In the genomic region with DNA sequence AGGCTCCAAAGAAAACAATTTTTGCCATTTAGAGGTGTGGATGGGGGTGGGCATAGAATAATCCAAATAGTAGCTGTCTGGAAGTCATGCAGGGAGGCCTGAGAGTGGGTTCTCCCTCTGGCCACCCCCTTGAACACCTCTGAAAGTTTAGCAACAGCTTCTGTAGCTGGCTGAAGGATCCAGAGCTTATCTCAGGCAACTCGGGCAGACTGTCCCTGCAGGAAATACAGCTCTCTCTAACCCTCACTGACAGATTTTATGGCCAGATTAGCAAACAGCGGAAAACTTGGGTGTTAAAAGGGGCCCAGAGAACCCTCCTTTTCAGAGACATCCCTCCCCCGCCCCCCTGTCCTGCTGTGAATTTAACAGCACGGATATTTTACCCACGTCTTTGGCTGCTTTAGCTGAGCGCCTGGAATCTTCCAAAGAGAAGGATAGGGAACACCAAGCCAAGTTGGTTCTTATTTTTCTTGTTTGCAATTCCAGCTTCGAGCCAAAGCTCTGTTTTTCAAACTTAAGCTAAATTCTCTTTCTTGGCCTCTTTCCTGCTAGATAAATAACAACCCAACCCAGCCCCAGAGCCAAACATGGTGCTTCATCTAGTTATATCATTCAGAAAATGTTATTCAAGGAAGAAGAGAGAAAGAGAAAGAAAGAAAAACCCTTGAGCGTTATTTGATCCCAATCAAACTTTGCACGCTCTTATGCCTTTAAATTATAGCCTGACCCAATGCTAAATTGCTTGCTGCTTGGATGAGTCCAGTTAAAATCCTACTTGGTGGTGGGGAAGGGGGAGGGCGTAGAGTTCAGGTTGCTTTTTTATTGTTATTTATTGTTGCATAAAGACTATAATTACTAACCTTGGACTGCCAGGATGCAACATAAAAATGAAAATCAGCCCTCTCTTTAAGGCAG, we compare ENCODE assay signal across 9 cellular contexts. TPM values are rescaled to one million over a fixed set of nuclear protein-coding genes. Genes with fewer than 3 reads are reported as not detected.
DNase-seq lines count a peak whose midpoint lies in the region; ATAC-seq and TF ChIP-seq lines count a peak whose summit lies in the region.
"Had no signal": no experiment of that assay in that cellular context is flagged by ENCODE, and none has a peak within 500 bp of the region (broad histone marks: within the 10 kb centered on the region; RNA-seq: fewer than 3 reads in every experiment).

No MANE protein-coding gene starts in this region.

- intact Hi-C loops in mammary epithelial cell (cut with micrococcal nuclease) = no loop called here
- intact Hi-C loops in naive thymus-derived CD4-positive, alpha-beta T cell (cut with micrococcal nuclease) = loop anchor here in 1 of 2 donors (10.0 kb wide), 1 partner anchor 348 kb away; the partner anchor contains the start of gene ATP5MC1

- peaks cover 4% of the 10 kb centered on the region for H3K27me3 ChIP-seq in CD8-positive, alpha-beta memory T cell (ENCODE audit: insufficient read depth, low read length, poor library complexity, severe bottlenecking)
- H3K27me3 ChIP-seq in mammary epithelial cell (ENCODE audit: insufficient read depth, low read length) = no peaks in the 10 kb centered on the region
- H3K27me3 ChIP-seq in naive thymus-derived CD4-positive, alpha-beta T cell (ENCODE audit: control insufficient read depth in 2 of 2, insufficient read depth in 2 of 2, low read length in 2 of 2) = no peaks in the 10 kb centered on the region

- in situ Hi-C loops in mammary epithelial cell (cut with MboI; ENCODE audit: low sequenced_read_pairs in 2 of 2) = no loop called here

- H3K9me3 ChIP-seq in CD8-positive, alpha-beta memory T cell (ENCODE audit: low read length) = no peaks in the 10 kb centered on the region
- no peaks in the 10 kb centered on the region for H3K9me3 ChIP-seq in mammary epithelial cell (replicated peaks; ENCODE audit: insufficient read depth, low read length)
- H3K9me3 ChIP-seq in naive thymus-derived CD4-positive, alpha-beta T cell (ENCODE audit: control insufficient read depth in 2 of 3, low read length in 3 of 3) = no peaks in the 10 kb centered on the region

- peaks cover 32% of the 10 kb centered on the region for H3K4me1 ChIP-seq in CD8-positive, alpha-beta memory T cell (ENCODE audit: insufficient read depth, low read length)
- H3K4me1 ChIP-seq in mammary epithelial cell (ENCODE audit: insufficient read depth, low read length) = peaks cover 7% of the 10 kb centered on the region
- H3K4me1 ChIP-seq in naive thymus-derived CD4-positive, alpha-beta T cell (ENCODE audit: control insufficient read depth in 2 of 2, insufficient read depth in 2 of 2, low read length in 2 of 2) = peaks cover 0 to 29% of the 10 kb centered on the region in 2 donors

- CTCF ChIA-PET in CD8-positive, alpha-beta memory T cell (lab: Charles Lee) = interaction anchor here (0.6 to 1.6 kb wide), 3 partner anchors 13 to 51 kb away, joined by 3 to 5 read pairs (median 4); partner anchors contain the start of gene HOXB5
- CTCF ChIA-PET in mammary epithelial cell (lab: Charles Lee; ENCODE audit: low non-redundant PET) = no interaction called here
- CTCF ChIA-PET in naive thymus-derived CD4-positive, alpha-beta T cell (lab: Charles Lee) = interaction anchor here (0.6 to 1.8 kb wide), 4 partner anchors 9 to 85 kb away, joined by 3 to 7 read pairs (median 4); no protein-coding TSS in a partner anchor

- no peak overlapping the region for H3K9ac ChIP-seq in mammary epithelial cell (ENCODE audit: insufficient read depth, low read length)

- H3K36me3 Mint-ChIP-seq in CD8-positive, alpha-beta memory T cell = peaks cover 0 to 21% (median 1%) of the 10 kb centered on the region in 3 donors
- peaks cover 0 to 19% (median 8%) of the 10 kb centered on the region in 5 donors for H3K36me3 Mint-ChIP-seq in naive thymus-derived CD4-positive, alpha-beta T cell

- DNase-seq in CD8-positive, alpha-beta memory T cell = peak in 1 of 5 donors; percentile 30
- DNase-seq in NCI-H2081 (lab: John Stamatoyannopoulos, UW) = peak; percentile 82 to 95
- DNase-seq in mammary epithelial cell = peak; percentile 37
- peak in 1 of 9 donors; percentile 11 for DNase-seq in naive thymus-derived CD4-positive, alpha-beta T cell
- no peak for DNase-seq in NCI-H1436 (lab: John Stamatoyannopoulos, UW)
- DNase-seq in SHP77 treated with DMSO at 0.1 percent for 48 hours (lab: John Stamatoyannopoulos, UW) = no peak
- no peak for DNase-seq in hypothalamus (lab: John Stamatoyannopoulos, UW)

- no TSS peak for BruUV-seq in mammary epithelial cell (replicated peaks; lab: Mats Ljungman, UMichigan)

- H2AFZ ChIP-seq in mammary epithelial cell (ENCODE audit: low read depth, low read length) = no peak overlapping the region

- peak overlapping the region; percentile 21 for H3K4me3 ChIP-seq in CD8-positive, alpha-beta memory T cell (ENCODE audit: low read length)
- no peak overlapping the region for H3K4me3 ChIP-seq in mammary epithelial cell (replicated peaks in 1 of 3; ENCODE audit: insufficient read depth in 1 of 3, low read depth in 2 of 3, low read length in 3 of 3)
- H3K4me3 ChIP-seq in naive thymus-derived CD4-positive, alpha-beta T cell (ENCODE audit: low read length) = peak overlapping the region; percentile 31

- TF ChIP-seq CTCF in mammary epithelial cell (conservative IDR thresholded peaks at IDR 0.05 in 1 of 2, IDR thresholded peaks at IDR 0.05 in 1 of 2; ENCODE audit: extremely low read depth in 1 of 2, insufficient read depth in 1 of 2, low read depth in 1 of 2, low read length in 2 of 2) = no peak

- H3K36me3 ChIP-seq in CD8-positive, alpha-beta memory T cell (ENCODE audit: insufficient read depth, low read length) = no peaks in the 10 kb centered on the region
- no peaks in the 10 kb centered on the region for H3K36me3 ChIP-seq in mammary epithelial cell (ENCODE audit: insufficient read depth, low read length)
- peaks cover 0 to 5% (median 0%) of the 10 kb centered on the region in 3 experiments for H3K36me3 ChIP-seq in naive thymus-derived CD4-positive, alpha-beta T cell (ENCODE audit: control insufficient read depth in 2 of 3, insufficient read depth in 3 of 3, low read length in 3 of 3)

- H3K27me3 Mint-ChIP-seq in CD8-positive, alpha-beta memory T cell = peaks cover 7% of the 10 kb centered on the region in 2 donors
- peaks cover 0 to 18% (median 10%) of the 10 kb centered on the region in 5 donors for H3K27me3 Mint-ChIP-seq in naive thymus-derived CD4-positive, alpha-beta T cell

- H3K27ac ChIP-seq in CD8-positive, alpha-beta memory T cell (ENCODE audit: low read depth, low read length) = peak overlapping the region; percentile 92
- H3K27ac ChIP-seq in mammary epithelial cell (ENCODE audit: insufficient read depth, low read depth, low read length) = no peak overlapping the region
- H3K27ac ChIP-seq in naive thymus-derived CD4-positive, alpha-beta T cell (ENCODE audit: low read depth, low read length) = peak overlapping the region; percentile 90

- H3K79me2 ChIP-seq in mammary epithelial cell (ENCODE audit: insufficient read depth, low read length) = peaks cover 35% of the 10 kb centered on the region

- H3K4me3 Mint-ChIP-seq in CD8-positive, alpha-beta memory T cell = peak overlapping the region in 4 of 7 donors; percentile 23 to 66 (median 46)
- peak overlapping the region in 9 of 10 donors; percentile 71 to 100 (median 94) for H3K4me3 Mint-ChIP-seq in naive thymus-derived CD4-positive, alpha-beta T cell

- peaks cover 21 to 51% (median 22%) of the 10 kb centered on the region in 3 donors for H3K4me1 Mint-ChIP-seq in CD8-positive, alpha-beta memory T cell
- H3K4me1 Mint-ChIP-seq in naive thymus-derived CD4-positive, alpha-beta T cell = peaks cover 15 to 56% (median 48%) of the 10 kb centered on the region in 7 donors

- H3K9me3 Mint-ChIP-seq in CD8-positive, alpha-beta memory T cell = no peaks in the 10 kb centered on the region
- H3K9me3 Mint-ChIP-seq in naive thymus-derived CD4-positive, alpha-beta T cell = no peaks in the 10 kb centered on the region

- H3K27ac Mint-ChIP-seq in CD8-positive, alpha-beta memory T cell = peak overlapping the region in 5 of 8 donors; percentile 37 to 53 (median 47)
- peak overlapping the region; percentile 87 to 100 (median 95) for H3K27ac Mint-ChIP-seq in naive thymus-derived CD4-positive, alpha-beta T cell

- H3K4me2 ChIP-seq in mammary epithelial cell (ENCODE audit: insufficient read depth, low read depth, low read length) = no peak overlapping the region

- no peak for ATAC-seq in naive thymus-derived CD4-positive, alpha-beta T cell
- ATAC-seq in HG03025 (IDR thresholded peaks at IDR 0.05; ENCODE audit: low FRiP score, unreplicated experiment) = no peak

- dilution Hi-C loops in mammary epithelial cell (cut with HindIII; ENCODE audit: low sequenced_read_pairs) = no loop called here

- 87% methylated on average over 10 of the region's 10 CpGs for WGBS in mammary epithelial cell (ENCODE audit: low coverage, missing lambda C conversion rate)

- POLR2A ChIA-PET in CD8-positive, alpha-beta memory T cell (lab: Charles Lee) = interaction anchor here (0.5 to 0.7 kb wide), 3 partner anchors 15 to 652 kb away, joined by 3 to 4 read pairs (median 3); no protein-coding TSS in a partner anchor
- POLR2A ChIA-PET in naive thymus-derived CD4-positive, alpha-beta T cell (lab: Charles Lee) = interaction anchor here (0.5 to 4.3 kb wide), 7 partner anchors 8 to 1603 kb away, joined by 3 to 24 read pairs (median 3); partner anchors contain the start of gene PPP1R9B

- no peaks in the 10 kb centered on the region for H4K20me1 ChIP-seq in mammary epithelial cell (ENCODE audit: insufficient read depth, low read length)

RNA-seq across cellular contexts. Expression of gene HOXB2, which starts 2.3 kb away (rescaled TPM):
- 10 to 100 TPM; 16.7 to 18.3 TPM for total RNA-seq in CD8-positive, alpha-beta memory T cell
- 12.8 TPM for polyA plus RNA-seq in CD8-positive, alpha-beta memory T cell
- 10 to 100 TPM in 1 of 2 donors, 1 to 10 TPM in 1; 3.3 to 18.9 TPM for total RNA-seq in mammary epithelial cell
- polyA plus RNA-seq in mammary epithelial cell = 6.7 TPM
- 2.8 TPM for polyA minus RNA-seq in mammary epithelial cell
- 10 to 100 TPM in 4 of 5 experiments, 1 to 10 TPM in 1; 3.4 to 46.9 (median 34.2) TPM for total RNA-seq in naive thymus-derived CD4-positive, alpha-beta T cell
- 10 to 100 TPM in 1 of 2 donors, 1 to 10 TPM in 1; 9.7 to 23.1 TPM for polyA plus RNA-seq in naive thymus-derived CD4-positive, alpha-beta T cell
- total RNA-seq: OCI-LY7 had no signal

RNA-seq across cellular contexts. Expression of gene HOXB1, which starts 16.4 kb away (rescaled TPM):
- total RNA-seq in CD8-positive, alpha-beta memory T cell = not detected
- not detected for polyA plus RNA-seq in CD8-positive, alpha-beta memory T cell
- total RNA-seq in mammary epithelial cell = not detected
- not detected for polyA plus RNA-seq in mammary epithelial cell
- polyA minus RNA-seq in mammary epithelial cell = not detected
- total RNA-seq in naive thymus-derived CD4-positive, alpha-beta T cell = not detected
- not detected for polyA plus RNA-seq in naive thymus-derived CD4-positive, alpha-beta T cell
- total RNA-seq: OCI-LY7 had no signal

RNA-seq across cellular contexts. Expression of gene HOXB4, which starts 31.0 kb away (rescaled TPM):
- 1 to 10 TPM; 3.4 to 3.7 TPM for total RNA-seq in CD8-positive, alpha-beta memory T cell
- polyA plus RNA-seq in CD8-positive, alpha-beta memory T cell = 0.33 TPM
- total RNA-seq in mammary epithelial cell = under 1 TPM; 0.16 to 0.17 TPM
- 0.01 TPM for polyA plus RNA-seq in mammary epithelial cell
- polyA minus RNA-seq in mammary epithelial cell = not detected
- total RNA-seq in naive thymus-derived CD4-positive, alpha-beta T cell = 1 to 10 TPM in 4 of 5 experiments, under 1 TPM in 1; 0.34 to 7.9 (median 2.4) TPM
- polyA plus RNA-seq in naive thymus-derived CD4-positive, alpha-beta T cell = not detected

RNA-seq across cellular contexts. Expression of gene HOXB3, which starts 42.9 kb away (rescaled TPM):
- 1 to 10 TPM; 3.0 to 3.5 TPM for total RNA-seq in CD8-positive, alpha-beta memory T cell
- polyA plus RNA-seq in CD8-positive, alpha-beta memory T cell = 0.10 TPM
- total RNA-seq in mammary epithelial cell = 1 to 10 TPM; 1.5 to 5.2 TPM
- polyA plus RNA-seq in mammary epithelial cell = 2.6 TPM
- polyA minus RNA-seq in mammary epithelial cell = 0.67 TPM
- 10 to 100 TPM in 1 of 5 experiments, 1 to 10 TPM in 3, under 1 TPM in 1; 0.48 to 14.6 (median 7.1) TPM for total RNA-seq in naive thymus-derived CD4-positive, alpha-beta T cell
- under 1 TPM in 1 of 2 donors, not detected in 1; 0.11 TPM for polyA plus RNA-seq in naive thymus-derived CD4-positive, alpha-beta T cell

RNA-seq across cellular contexts. Expression of gene HOXB5, which starts 46.4 kb away (rescaled TPM):
- not detected for total RNA-seq in CD8-positive, alpha-beta memory T cell
- not detected for polyA plus RNA-seq in CD8-positive, alpha-beta memory T cell
- not detected for total RNA-seq in mammary epithelial cell
- polyA plus RNA-seq in mammary epithelial cell = not detected
- polyA minus RNA-seq in mammary epithelial cell = not detected
- total RNA-seq in naive thymus-derived CD4-positive, alpha-beta T cell = not detected
- not detected for polyA plus RNA-seq in naive thymus-derived CD4-positive, alpha-beta T cell
- total RNA-seq: OCI-LY7 had no signal

Comparison
In these comparisons a context has a peak if more than half of its experiments do, and no peak if none do; other contexts are left out.
1. DNase-seq: peak in NCI-H2081 (2 of 2) and mammary epithelial cell (single experiment); none in NCI-H1436 (single experiment), SHP77 treated with DMSO at 0.1 percent for 48 hours (single experiment) and hypothalamus (0 of 51).
2. H3K4me3 ChIP-seq: peak in CD8-positive, alpha-beta memory T cell (single experiment) and naive thymus-derived CD4-positive, alpha-beta T cell (single experiment); none in mammary epithelial cell (0 of 3).